ENCODE assay signal across 22 cellular contexts in the genomic region with DNA sequence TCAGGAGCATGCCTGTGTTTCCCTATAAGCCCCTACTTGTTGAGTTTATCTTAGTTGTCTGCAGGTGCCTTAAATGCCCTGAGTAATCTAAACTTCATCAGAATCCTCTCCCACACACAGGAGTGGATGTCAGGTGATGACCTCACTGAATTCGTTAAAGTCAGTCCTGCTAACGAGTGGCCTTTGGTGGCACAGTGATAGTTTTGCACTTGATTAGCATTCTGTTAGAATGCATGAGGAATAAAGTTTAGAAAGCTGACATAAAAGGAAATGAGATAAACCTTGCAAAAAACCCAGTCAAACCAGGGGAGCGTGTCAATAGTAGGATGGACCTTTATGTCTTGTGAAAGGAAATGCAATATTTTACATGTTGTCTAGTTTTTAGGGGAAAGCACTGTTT. TPM values are rescaled to one million over a fixed set of nuclear protein-coding genes. Genes with fewer than 3 reads are reported as not detected.
DNase-seq lines count a peak whose midpoint lies in the region; ATAC-seq and TF ChIP-seq lines count a peak whose summit lies in the region.
"Had no signal": no experiment of that assay in that cellular context is flagged by ENCODE, and none has a peak within 500 bp of the region (broad histone marks: within the 10 kb centered on the region; RNA-seq: fewer than 3 reads in every experiment).

No MANE protein-coding gene starts in this region.

- peaks cover 15% of the 10 kb centered on the region for H3F3A ChIP-seq in PC-9 (ENCODE audit: insufficient read depth, low read depth)

- intact Hi-C loops in PC-9 (cut with micrococcal nuclease; ENCODE audit: unreplicated experiment) (no loop called here), CD14-positive monocyte (cut with micrococcal nuclease) (no loop called here)

- no peaks in the 10 kb centered on the region for H3K27me3 ChIP-seq in PC-9 (ENCODE audit: insufficient read depth, low read depth)
- no peaks in the 10 kb centered on the region for H3K27me3 ChIP-seq in endodermal cell (ENCODE audit: control insufficient read depth, insufficient read depth, low read length, poor library complexity, severe bottlenecking)
- H3K27me3 ChIP-seq: BE2C, MG63, SJSA1 had no signal

- ATAC-seq in activated T-cell treated with anti-CD3 and anti-CD28 coated beads, Interleukin-2, amount 50 U/mL, for 72 hours (replicated peaks in 1 of 2) = peak in 1 of 2 donors; percentile 10
- ATAC-seq in HG03196 (IDR thresholded peaks at IDR 0.05; ENCODE audit: unreplicated experiment) = no peak
- ATAC-seq: CD8-positive, alpha-beta T cell had no signal

- no peaks in the 10 kb centered on the region for H3K9me2 ChIP-seq in PC-9 (ENCODE audit: insufficient read depth)

- no peaks in the 10 kb centered on the region for H3K27me3 Mint-ChIP-seq in activated T-cell treated with anti-CD3 and anti-CD28 coated beads, Interleukin-2, amount 50 U/mL, for 72 hours (ENCODE audit: low read depth)
- H3K27me3 Mint-ChIP-seq in endodermal cell (ENCODE audit: insufficient read depth) = no peaks in the 10 kb centered on the region
- H3K27me3 Mint-ChIP-seq in CD14-positive monocyte (ENCODE audit: low read depth in 3 of 3) = peaks cover 11 to 14% (median 12%) of the 10 kb centered on the region in 3 donors
- H3K27me3 Mint-ChIP-seq in immature natural killer cell (ENCODE audit: low read depth in 3 of 3) = peaks cover 1 to 6% (median 1%) of the 10 kb centered on the region in 3 donors

- no peak for DNase-seq in activated T-cell treated with anti-CD3 and anti-CD28 coated beads, Interleukin-2, amount 50 U/mL, for 72 hours
- no peak for DNase-seq in activated T-cell treated with anti-CD3 and anti-CD28 coated beads, Interleukin-2, amount 50 U/mL, for 48 hours
- DNase-seq in PC-9 = no peak
- no peak for DNase-seq in endodermal cell
- no peak for DNase-seq in CD14-positive monocyte (ENCODE audit: low spot score)
- no peak for DNase-seq in immature natural killer cell
- no peak for DNase-seq in hepatic stellate cell (ENCODE audit: low spot score)
- DNase-seq: BE2C; Calu3; CD8-positive, alpha-beta T cell; DMS153; GOT3; HCEC 1CT; IMR-90; MG63; NCI-H1417; NCI-H1694 treated with DMSO at 0.1 percent for 48 hours; NCI-H2081 treated with DMSO at 0.1 percent for 48 hours; NCI-H2171 treated with DMSO at 0.1 percent for 48 hours; NCI-H524 treated with DMSO at 0.1 percent for 48 hours had no signal

- BruUV-seq in PC-9 (replicated peaks; lab: Mats Ljungman, UMichigan) = no TSS peak

- 0 out of 2 replicates have a peak overlapping the region, but pooled peaks have one; percentile 30 for H3K4me2 ChIP-seq in PC-9

- H3K4me1 Mint-ChIP-seq in activated T-cell treated with anti-CD3 and anti-CD28 coated beads, Interleukin-2, amount 50 U/mL, for 72 hours (ENCODE audit: low read depth) = peaks cover 75% of the 10 kb centered on the region
- H3K4me1 Mint-ChIP-seq in endodermal cell = peaks cover 31% of the 10 kb centered on the region
- peaks cover 22% of the 10 kb centered on the region for H3K4me1 Mint-ChIP-seq in CD14-positive monocyte
- H3K4me1 Mint-ChIP-seq in immature natural killer cell = peaks cover 54 to 92% of the 10 kb centered on the region in 2 donors

- no peak overlapping the region for H3K27ac ChIP-seq in PC-9
- no peak overlapping the region for H3K27ac ChIP-seq in endodermal cell (ENCODE audit: low read depth, low read length)
- H3K27ac ChIP-seq: SJSA1 had no signal

- peaks cover 0 to 17% of the 10 kb centered on the region in 2 donors for H3K36me3 Mint-ChIP-seq in activated T-cell treated with anti-CD3 and anti-CD28 coated beads, Interleukin-2, amount 50 U/mL, for 72 hours (ENCODE audit: insufficient read depth in 2 of 2)
- peaks cover 12% of the 10 kb centered on the region for H3K36me3 Mint-ChIP-seq in endodermal cell (ENCODE audit: low read depth)
- H3K36me3 Mint-ChIP-seq in CD14-positive monocyte = no peaks in the 10 kb centered on the region
- no peaks in the 10 kb centered on the region for H3K36me3 Mint-ChIP-seq in immature natural killer cell

- H3K4me1 ChIP-seq in PC-9 (replicated peaks; ENCODE audit: insufficient read depth) = peaks cover 48% of the 10 kb centered on the region
- no peaks in the 10 kb centered on the region for H3K4me1 ChIP-seq in endodermal cell (ENCODE audit: control insufficient read depth, insufficient read depth, low read length)
- H3K4me1 ChIP-seq: BE2C had no signal

- no peak overlapping the region for H3K9ac ChIP-seq in endodermal cell (ENCODE audit: extremely low read depth, low read length, poor library complexity, severe bottlenecking)

- H4K20me1 ChIP-seq in PC-9 (ENCODE audit: insufficient read depth) = no peaks in the 10 kb centered on the region; the same call in 1 of the 2 replicates

- H3K4me3 Mint-ChIP-seq in activated T-cell treated with anti-CD3 and anti-CD28 coated beads, Interleukin-2, amount 50 U/mL, for 72 hours = peak overlapping the region in 1 of 2 donors; percentile 35
- H3K4me3 Mint-ChIP-seq in endodermal cell = no peak overlapping the region
- no peak overlapping the region for H3K4me3 Mint-ChIP-seq in CD14-positive monocyte
- H3K4me3 Mint-ChIP-seq in immature natural killer cell = no peak overlapping the region
- H3K4me3 Mint-ChIP-seq: CD8-positive, alpha-beta T cell had no signal

- TF ChIP-seq CTCF in PC-9 (conservative IDR thresholded peaks at IDR 0.05) = no peak
- no peak for TF ChIP-seq CTCF in endodermal cell (conservative IDR thresholded peaks at IDR 0.05)
- TF ChIP-seq CTCF in CD14-positive monocyte (IDR thresholded peaks at IDR 0.05) = no peak

- H3K4me3 ChIP-seq in PC-9 = no peak overlapping the region
- H3K4me3 ChIP-seq in endodermal cell (ENCODE audit: low read length) = peak overlapping the region; percentile 13
- H3K4me3 ChIP-seq: MG63, SJSA1 had no signal

- H3K79me2 ChIP-seq in PC-9 (ENCODE audit: low read depth) = peaks cover 88% of the 10 kb centered on the region

- H3K36me3 ChIP-seq in PC-9 (ENCODE audit: low read depth) = peaks cover 4% of the 10 kb centered on the region
- peaks cover 47% of the 10 kb centered on the region for H3K36me3 ChIP-seq in endodermal cell (ENCODE audit: control insufficient read depth, insufficient read depth, low read length)

- CTCF ChIA-PET in PC-9 (lab: Charles Lee) = no interaction called here

- peak overlapping the region; percentile 25 for H3K27ac Mint-ChIP-seq in activated T-cell treated with anti-CD3 and anti-CD28 coated beads, Interleukin-2, amount 50 U/mL, for 72 hours
- H3K27ac Mint-ChIP-seq in endodermal cell (no peak overlapping the region), CD14-positive monocyte (no peak overlapping the region), immature natural killer cell (peak overlapping the region in 1 of 6 donors; percentile 9)
- H3K27ac Mint-ChIP-seq: CD8-positive, alpha-beta T cell had no signal

- peaks cover 0 to 1% of the 10 kb centered on the region in 2 donors for H3K9me3 Mint-ChIP-seq in activated T-cell treated with anti-CD3 and anti-CD28 coated beads, Interleukin-2, amount 50 U/mL, for 72 hours
- H3K9me3 Mint-ChIP-seq in endodermal cell (no peaks in the 10 kb centered on the region), CD14-positive monocyte (no peaks in the 10 kb centered on the region), immature natural killer cell (no peaks in the 10 kb centered on the region)
- H3K9me3 Mint-ChIP-seq: CD8-positive, alpha-beta T cell had no signal

- POLR2A ChIA-PET in PC-9 (lab: Charles Lee; ENCODE audit: unreplicated experiment) = no interaction called here

- H2AFZ ChIP-seq in PC-9 = no peak overlapping the region

- H3K9me3 ChIP-seq in PC-9 (ENCODE audit: insufficient read depth, low read depth) (no peaks in the 10 kb centered on the region), endodermal cell (ENCODE audit: control insufficient read depth, low read length) (no peaks in the 10 kb centered on the region)
- H3K9me3 ChIP-seq: BE2C, MG63, SJSA1 had no signal

- 89 to 100% methylated on average over 2 to 3 of the region's 3 CpGs for WGBS in endodermal cell (ENCODE audit: insufficient coverage in 1 of 2, insufficient read length in 1 of 2), 2 experiments

RNA-seq across cellular contexts. Expression of a gene that starts 4.5 kb away (rescaled TPM):
- 10 to 100 TPM; 12.6 to 13.6 TPM for total RNA-seq in activated T-cell treated with anti-CD3 and anti-CD28 coated beads, Interleukin-2, amount 50 U/mL, for 72 hours
- 40.5 TPM in 2 replicates for total RNA-seq in PC-9 (2021)
- total RNA-seq in endodermal cell = 10 to 100 TPM; 28.0 to 31.3 TPM
- 17.3 TPM for polyA plus RNA-seq in endodermal cell (2013, experiment 1 of 2)
- 17.7 TPM for polyA plus RNA-seq in endodermal cell (2013, experiment 2 of 2)
- polyA plus RNA-seq in CD14-positive monocyte = 1 to 10 TPM; 1.3 to 1.4 TPM
- 10 to 100 TPM; 10.1 to 18.8 (median 10.7) TPM for polyA plus RNA-seq in immature natural killer cell
